6 cellular contexts compared by ENCODE assay signal in the genomic region with DNA sequence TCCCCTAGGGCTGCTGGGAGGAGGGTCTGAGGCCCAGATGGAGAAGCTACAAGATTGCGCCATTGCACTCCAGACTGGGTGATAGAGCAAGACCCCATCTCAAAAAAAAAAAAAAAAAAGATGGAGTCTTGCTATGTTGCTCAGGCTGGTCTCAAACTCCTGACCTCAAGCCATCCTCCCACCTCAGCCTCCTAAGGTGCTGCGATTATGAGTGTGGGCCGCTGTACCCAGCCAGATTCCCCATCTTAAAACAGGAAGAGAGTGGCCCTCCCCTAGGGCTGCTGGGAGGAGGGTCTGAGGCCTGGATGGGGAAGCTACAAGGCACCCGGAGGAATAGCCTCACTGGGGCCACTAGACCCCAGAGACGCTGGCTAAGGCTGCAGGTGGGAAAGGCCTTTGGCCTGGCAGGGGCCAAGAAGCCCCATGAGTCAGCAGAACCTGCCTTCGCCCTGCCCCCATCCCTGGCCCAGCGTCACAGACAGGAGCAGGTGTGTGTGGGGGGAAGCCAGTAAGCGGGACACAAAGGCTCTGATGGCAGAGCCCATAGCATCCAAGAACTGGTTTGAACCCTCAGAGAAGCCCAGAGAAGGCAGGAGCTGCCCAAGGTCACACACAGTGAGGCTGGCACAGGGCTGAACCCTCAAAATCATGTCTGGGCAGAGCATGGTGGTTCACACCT. TPM values are rescaled to one million over a fixed set of nuclear protein-coding genes. Genes with fewer than 3 reads are reported as not detected.
A peak's percentile ranks its signal among the peaks of the same experiment; 100 is the strongest.
DNase-seq lines count a peak whose midpoint lies in the region; ATAC-seq and TF ChIP-seq lines count a peak whose summit lies in the region.
"Not testable (repeated sequence)": the region's sequence is repeated elsewhere in the genome, so short reads cannot be mapped to it uniquely, and the experiment has no call there.

No MANE protein-coding gene starts in this region.

- DNase-seq in activated CD4-positive, alpha-beta T cell treated with anti-CD3 and anti-CD28 coated beads, Interleukin-2, amount 10 ng/mL, durations not matched to agents 24 days and 14 days = peak; percentile 45
- peak; percentile 50 for DNase-seq in activated effector memory CD4-positive, alpha-beta T cell treated with anti-CD3 and anti-CD28 coated beads, Interleukin-2, amount 50 U/mL, for 16 hours
- DNase-seq in left ventricle myocardium inferior = peak; percentile 15
- peak; percentile 41 for DNase-seq in left lobe of liver (ENCODE audit: low spot score)
- peak; percentile 71 for DNase-seq in posterior vena cava (ENCODE audit: low spot score)

- not testable (repeated sequence) for ATAC-seq in left lobe of liver

- H3K27ac Mint-ChIP-seq in activated CD4-positive, alpha-beta T cell treated with anti-CD3 and anti-CD28 coated beads, Interleukin-2, amount 10 ng/mL, durations not matched to agents 24 days and 14 days = not testable (repeated sequence)

- TF ChIP-seq CTCF in left ventricle myocardium inferior (IDR thresholded peaks at IDR 0.05; ENCODE audit: borderline replicate concordance) = not testable (repeated sequence)

- H3K27me3 Mint-ChIP-seq in activated CD4-positive, alpha-beta T cell treated with anti-CD3 and anti-CD28 coated beads, Interleukin-2, amount 10 ng/mL, durations not matched to agents 24 days and 14 days = not testable (repeated sequence)

- not testable (repeated sequence) for H3K4me1 ChIP-seq in left ventricle myocardium inferior; skeletal muscle tissue (ENCODE audit: control insufficient read depth in 3 of 3, insufficient read depth in 3 of 3, low read length in 3 of 3)

- H3K4me1 Mint-ChIP-seq in activated CD4-positive, alpha-beta T cell treated with anti-CD3 and anti-CD28 coated beads, Interleukin-2, amount 10 ng/mL, durations not matched to agents 24 days and 14 days = not testable (repeated sequence)

- not testable (repeated sequence) for H3K9ac ChIP-seq in skeletal muscle tissue (ENCODE audit: low read depth in 1 of 3, low read length in 3 of 3)

- intact Hi-C loops in activated CD4-positive, alpha-beta T cell treated with anti-CD3 and anti-CD28 coated beads, Interleukin-2, amount 10 ng/mL, durations not matched to agents 24 days and 14 days (cut with micrococcal nuclease); left ventricle myocardium inferior (cut with micrococcal nuclease); posterior vena cava (cut with DNase I): not testable (repeated sequence)

- H3K36me3 Mint-ChIP-seq in activated CD4-positive, alpha-beta T cell treated with anti-CD3 and anti-CD28 coated beads, Interleukin-2, amount 10 ng/mL, durations not matched to agents 24 days and 14 days (ENCODE audit: low read depth) = not testable (repeated sequence)

- H3K9me3 ChIP-seq in left ventricle myocardium inferior (replicated peaks); skeletal muscle tissue (ENCODE audit: control insufficient read depth in 3 of 3, low read length in 3 of 3): not testable (repeated sequence)

- not testable (repeated sequence) for H3K4me3 Mint-ChIP-seq in activated CD4-positive, alpha-beta T cell treated with anti-CD3 and anti-CD28 coated beads, Interleukin-2, amount 10 ng/mL, durations not matched to agents 24 days and 14 days

- not testable (repeated sequence) for H3K27ac ChIP-seq in left ventricle myocardium inferior (replicated peaks)
- peak overlapping the region; percentile 62 for H3K27ac ChIP-seq in skeletal muscle tissue (ENCODE audit: low read depth, low read length)

- H3K27me3 ChIP-seq in left ventricle myocardium inferior (ENCODE audit: low read depth); skeletal muscle tissue (ENCODE audit: control insufficient read depth in 3 of 3, insufficient read depth in 3 of 3, low read length in 3 of 3): not testable (repeated sequence)

- H3K4me3 ChIP-seq in left ventricle myocardium inferior; skeletal muscle tissue (ENCODE audit: low read length in 3 of 3): not testable (repeated sequence)

- H3K36me3 ChIP-seq in left ventricle myocardium inferior; skeletal muscle tissue (ENCODE audit: control insufficient read depth in 3 of 3, insufficient read depth in 3 of 3, low read length in 3 of 3): not testable (repeated sequence)

- H3K9me3 Mint-ChIP-seq in activated CD4-positive, alpha-beta T cell treated with anti-CD3 and anti-CD28 coated beads, Interleukin-2, amount 10 ng/mL, durations not matched to agents 24 days and 14 days = not testable (repeated sequence)

RNA-seq across cellular contexts. Expression of a gene that starts 10.0 kb away (rescaled TPM):
- total RNA-seq in activated CD4-positive, alpha-beta T cell treated with anti-CD3 and anti-CD28 coated beads, Interleukin-2, amount 10 ng/mL, durations not matched to agents 24 days and 14 days = 27.1 and 28.6 TPM in 2 replicates
- total RNA-seq in left ventricle myocardium inferior (5.7 TPM), left lobe of liver (2.9 TPM), posterior vena cava (10 to 100 TPM; 12.1 to 17.6 TPM), skeletal muscle tissue (2.6 TPM)

RNA-seq across cellular contexts. Expression of a gene that starts 28.8 kb away (rescaled TPM):
- total RNA-seq in activated CD4-positive, alpha-beta T cell treated with anti-CD3 and anti-CD28 coated beads, Interleukin-2, amount 10 ng/mL, durations not matched to agents 24 days and 14 days = 46.8 and 50.8 TPM in 2 replicates
- total RNA-seq in left ventricle myocardium inferior (55.8 TPM), left lobe of liver (29.9 TPM), posterior vena cava (10 to 100 TPM; 35.0 to 40.3 TPM), skeletal muscle tissue (19.8 TPM)

RNA-seq across cellular contexts. Expression of a gene that starts 35.9 kb away (rescaled TPM):
- 14.1 and 19.2 TPM in 2 replicates for total RNA-seq in activated CD4-positive, alpha-beta T cell treated with anti-CD3 and anti-CD28 coated beads, Interleukin-2, amount 10 ng/mL, durations not matched to agents 24 days and 14 days
- total RNA-seq in left ventricle myocardium inferior (2.9 TPM), left lobe of liver (8.5 TPM), posterior vena cava (10 to 100 TPM in 1 of 2 donors, 1 to 10 TPM in 1; 9.8 to 13.7 TPM), skeletal muscle tissue (2.6 TPM)

RNA-seq across cellular contexts. Expression of a gene that starts 42.8 kb away (rescaled TPM):
- 30.5 and 32.4 TPM in 2 replicates for total RNA-seq in activated CD4-positive, alpha-beta T cell treated with anti-CD3 and anti-CD28 coated beads, Interleukin-2, amount 10 ng/mL, durations not matched to agents 24 days and 14 days
- total RNA-seq in left ventricle myocardium inferior = 11.2 TPM
- 16.4 TPM for total RNA-seq in left lobe of liver
- total RNA-seq in posterior vena cava = 1 to 10 TPM; 6.6 to 9.2 TPM
- 12.5 TPM for total RNA-seq in skeletal muscle tissue

RNA-seq across cellular contexts. Expression of a gene that starts 42.9 kb away (rescaled TPM):
- 9.9 and 10.9 TPM in 2 replicates for total RNA-seq in activated CD4-positive, alpha-beta T cell treated with anti-CD3 and anti-CD28 coated beads, Interleukin-2, amount 10 ng/mL, durations not matched to agents 24 days and 14 days
- 6.0 TPM for total RNA-seq in left ventricle myocardium inferior
- total RNA-seq in left lobe of liver = 8.3 TPM
- total RNA-seq in posterior vena cava = 1 to 10 TPM; 6.4 to 6.8 TPM
- total RNA-seq in skeletal muscle tissue = 10.4 TPM

Comparison
In these comparisons a context has a peak if more than half of its experiments do, and no peak if none do; other contexts are left out.
1. DNase-seq: peak in every context shown above with its lines; median percentile 71 in posterior vena cava; 50 in activated effector memory CD4-positive, alpha-beta T cell treated with anti-CD3 and anti-CD28 coated beads, Interleukin-2, amount 50 U/mL, for 16 hours; 45 in activated CD4-positive, alpha-beta T cell treated with anti-CD3 and anti-CD28 coated beads, Interleukin-2, amount 10 ng/mL, durations not matched to agents 24 days and 14 days; 41 in left lobe of liver; 15 in left ventricle myocardium inferior.